In the genomic region with DNA sequence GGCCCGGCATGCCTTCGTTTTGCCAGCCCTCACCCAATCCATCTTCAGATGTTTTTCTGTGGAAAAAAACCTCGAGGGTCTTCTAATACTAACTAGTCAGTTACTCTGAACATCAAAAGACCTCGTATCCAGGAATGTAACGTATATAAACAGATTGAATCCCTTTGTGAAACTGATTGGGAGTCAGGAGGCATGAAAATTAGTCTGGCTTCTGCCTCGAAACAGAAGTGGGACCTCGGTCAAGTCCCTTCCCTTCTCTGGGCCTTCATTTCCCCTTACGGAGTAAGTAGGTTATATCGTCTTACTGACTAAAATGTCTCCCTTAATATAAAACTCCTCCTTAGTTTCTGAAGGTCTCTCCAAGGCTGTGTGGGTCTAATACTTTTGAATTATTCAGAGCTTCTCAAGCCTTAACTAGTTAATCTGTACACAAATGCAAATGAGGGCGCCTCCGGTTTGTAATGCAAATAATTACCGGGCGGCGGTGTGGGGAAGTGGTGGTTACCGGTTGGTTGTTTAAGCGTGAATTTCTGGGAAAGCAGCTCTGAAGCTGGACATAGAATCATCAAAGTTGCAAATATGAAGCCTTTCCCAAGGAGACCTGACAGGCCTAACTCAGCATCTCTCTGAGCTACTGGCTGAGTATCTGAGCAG, we compare ENCODE assay signal across 10 cellular contexts. TPM values are rescaled to one million over a fixed set of nuclear protein-coding genes. Genes with fewer than 3 reads are reported as not detected.
DNase-seq lines count a peak whose midpoint lies in the region; ATAC-seq and TF ChIP-seq lines count a peak whose summit lies in the region.
"Had no signal": no experiment of that assay in that cellular context is flagged by ENCODE, and none has a peak within 500 bp of the region (broad histone marks: within the 10 kb centered on the region; RNA-seq: fewer than 3 reads in every experiment).

No MANE protein-coding gene starts in this region.

- TF ChIP-seq CTCF in OCI-LY3 (IDR thresholded peaks at IDR 0.05; ENCODE audit: low read depth, low read length) (no peak), SK-N-SH (IDR thresholded peaks at IDR 0.05) (no peak)

- CTCF ChIA-PET in SK-N-SH (lab: Yijun Ruan, JAX), result interaction anchor here (2.1 to 2.8 kb wide), 2 partner anchors 8 to 112 kb away, joined by 7 to 17 read pairs; no protein-coding TSS in a partner anchor

- no peaks in the 10 kb centered on the region for H3K27me3 Mint-ChIP-seq in stimulated activated memory B cell treated with anti-CD40 and anti-IgM and Interleukin-4, amounts not matched to agents 10 μg/mL and 1 μg/mL and 100 μg/mL, for 72 hours

- H3K9ac ChIP-seq in OCI-LY3 (ENCODE audit: low read length) (peak overlapping the region; percentile 63), SK-N-SH (no peak overlapping the region)

- peak overlapping the region; percentile 76 for H3K4me2 ChIP-seq in OCI-LY3 (ENCODE audit: low read length)
- no peak overlapping the region for H3K4me2 ChIP-seq in SK-N-SH

- TF ChIP-seq RAD21 in SK-N-SH (IDR thresholded peaks at IDR 0.05; ENCODE audit: low read length), result no peak

- TF ChIP-seq EP300 in SK-N-SH (IDR thresholded peaks at IDR 0.05; ENCODE audit: borderline replicate concordance in 1 of 2, low read depth in 1 of 2, low read length in 1 of 2), result no peak

- H3K4me1 Mint-ChIP-seq in stimulated activated memory B cell treated with anti-CD40 and anti-IgM and Interleukin-4, amounts not matched to agents 10 μg/mL and 1 μg/mL and 100 μg/mL, for 72 hours, result peaks cover 48% of the 10 kb centered on the region

- H3K27me3 ChIP-seq in OCI-LY3 (ENCODE audit: low read depth, low read length), result no peaks in the 10 kb centered on the region
- peaks cover 4% of the 10 kb centered on the region; the same call in 1 of the 2 replicates for H3K27me3 ChIP-seq in SK-N-SH (ENCODE audit: insufficient read depth)

- H3K27ac ChIP-seq in OCI-LY3 (ENCODE audit: low read length) (peak overlapping the region; percentile 93), SK-N-SH (ENCODE audit: low read depth in 2 of 2, low read length in 1 of 2) (no peak overlapping the region)
- H3K27ac ChIP-seq: 22Rv1 had no signal

- DNase-seq in DMS 273 (lab: John Stamatoyannopoulos, UW; ENCODE audit: unreplicated experiment), result peak; percentile 56
- no peak for DNase-seq in DMS 273 treated with DMSO at 0.1 percent for 48 hours (lab: John Stamatoyannopoulos, UW)
- DNase-seq in iPS-NIHi11 (ENCODE audit: low spot score), result no peak
- DNase-seq in SK-N-SH, result no peak
- no peak for DNase-seq in stimulated activated CD4-positive, alpha-beta T cell treated with anti-CD3 and anti-CD28 coated beads, Interleukin-4, amount 100 ng/mL, for 1 hour
- DNase-seq: HFFc6 had no signal

- H3K4me3 ChIP-seq in OCI-LY3 (ENCODE audit: low read length), result peak overlapping the region; percentile 61
- H3K4me3 ChIP-seq in SK-N-SH (ENCODE audit: low read depth in 2 of 2, low read length in 1 of 2), result no peak overlapping the region

- H3K79me2 ChIP-seq in OCI-LY3 (ENCODE audit: low read length) (no peaks in the 10 kb centered on the region), SK-N-SH (ENCODE audit: insufficient read depth) (no peaks in the 10 kb centered on the region)

- WGBS in SK-N-SH (ENCODE audit: low lambda C conversion rate), result 52% methylated on average over 16 of the region's 16 CpGs

- no peaks in the 10 kb centered on the region for H3K9me3 ChIP-seq in OCI-LY3 (ENCODE audit: insufficient read depth, low read length)
- no peaks in the 10 kb centered on the region for H3K9me3 ChIP-seq in SK-N-SH

- H3K36me3 ChIP-seq in OCI-LY3 (replicated peaks; ENCODE audit: low read depth, low read length), result peaks cover 6% of the 10 kb centered on the region
- no peaks in the 10 kb centered on the region for H3K36me3 ChIP-seq in SK-N-SH (replicated peaks in 1 of 2; ENCODE audit: control insufficient read depth in 1 of 2, insufficient read depth in 2 of 2, low read length in 1 of 2)

- H3K27ac Mint-ChIP-seq in stimulated activated memory B cell treated with anti-CD40 and anti-IgM and Interleukin-4, amounts not matched to agents 10 μg/mL and 1 μg/mL and 100 μg/mL, for 72 hours, result peak overlapping the region; percentile 86
- H3K27ac Mint-ChIP-seq: HFFc6 had no signal

- peaks cover 12% of the 10 kb centered on the region for H3K36me3 Mint-ChIP-seq in stimulated activated memory B cell treated with anti-CD40 and anti-IgM and Interleukin-4, amounts not matched to agents 10 μg/mL and 1 μg/mL and 100 μg/mL, for 72 hours

- no peak overlapping the region for H2AFZ ChIP-seq in OCI-LY3 (ENCODE audit: low read depth, low read length)
- H2AFZ ChIP-seq in SK-N-SH (ENCODE audit: low read depth), result no peak overlapping the region

- no peaks in the 10 kb centered on the region for H3K9me3 Mint-ChIP-seq in stimulated activated memory B cell treated with anti-CD40 and anti-IgM and Interleukin-4, amounts not matched to agents 10 μg/mL and 1 μg/mL and 100 μg/mL, for 72 hours
- H3K9me3 Mint-ChIP-seq: HFFc6 had no signal

- no peaks in the 10 kb centered on the region for H3F3A ChIP-seq in SK-N-SH (replicated peaks; ENCODE audit: insufficient read depth)

- no peaks in the 10 kb centered on the region for H3K9me2 ChIP-seq in SK-N-SH

- H4K20me1 ChIP-seq in OCI-LY3 (ENCODE audit: insufficient read depth, low read length) (no peaks in the 10 kb centered on the region), SK-N-SH (ENCODE audit: insufficient read depth) (no peaks in the 10 kb centered on the region)

- ATAC-seq in HG02870 (IDR thresholded peaks at IDR 0.05; ENCODE audit: unreplicated experiment), result peak; percentile 62
- ATAC-seq in stimulated activated memory B cell treated with anti-CD40 and anti-IgM and Interleukin-4, amounts not matched to agents 10 μg/mL and 1 μg/mL and 100 μg/mL, for 72 hours, result peak; percentile 65

- H3K4me3 Mint-ChIP-seq in stimulated activated memory B cell treated with anti-CD40 and anti-IgM and Interleukin-4, amounts not matched to agents 10 μg/mL and 1 μg/mL and 100 μg/mL, for 72 hours, result peak overlapping the region; percentile 54
- H3K4me3 Mint-ChIP-seq: HFFc6 had no signal

- POLR2A ChIA-PET in SK-N-SH (lab: Yijun Ruan, JAX), result interaction anchor here (0.6 kb wide), 2 partner anchors 10 to 11 kb away, joined by 3 read pairs; no protein-coding TSS in a partner anchor

- peaks cover 48% of the 10 kb centered on the region for H3K4me1 ChIP-seq in OCI-LY3 (ENCODE audit: low read length)
- H3K4me1 ChIP-seq in SK-N-SH (ENCODE audit: control insufficient read depth in 1 of 2, insufficient read depth in 2 of 2, low read depth in 1 of 2, low read length in 1 of 2), result no peaks in the 10 kb centered on the region

TF ChIP-seq in SK-N-SH, 30 proteins besides CTCF, POLR2A, EP300 and RAD21:
- TF ChIP-seq FOXM1 (IDR thresholded peaks at IDR 0.05; ENCODE audit: low read depth) (no peak), NRF1 (IDR thresholded peaks at IDR 0.05; ENCODE audit: low read depth, low read length) (no peak), POLR2AphosphoS5 (IDR thresholded peaks at IDR 0.05; ENCODE audit: low read depth, low read length) (no peak)
- TF ChIP-seq, protein P1, sequence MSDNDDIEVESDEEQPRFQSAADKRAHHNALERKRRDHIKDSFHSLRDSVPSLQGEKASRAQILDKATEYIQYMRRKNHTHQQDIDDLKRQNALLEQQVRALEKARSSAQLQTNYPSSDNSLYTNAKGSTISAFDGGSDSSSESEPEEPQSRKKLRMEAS (IDR thresholded peaks at IDR 0.05; ENCODE audit: low read depth), result no peak

RNA-seq across cellular contexts. Expression of a gene that starts 11.4 kb away (rescaled TPM):
- 3.2 and 3.7 TPM in 2 replicates for polyA plus RNA-seq in SK-N-SH (2012; rRNA removed)
- polyA plus RNA-seq in SK-N-SH (2012; cell fraction: cytosol; rRNA removed), result 4.8 and 5.3 TPM in 2 replicates
- polyA plus RNA-seq in SK-N-SH (2012; cell fraction: nucleus; rRNA removed), result 3.6 and 6.6 TPM in 2 replicates

RNA-seq across cellular contexts. Expression of a gene that starts 43.3 kb away (rescaled TPM):
- 34.2 and 38.4 TPM in 2 replicates for polyA plus RNA-seq in SK-N-SH (2012; rRNA removed)
- polyA plus RNA-seq in SK-N-SH (2012; cell fraction: cytosol; rRNA removed), result 48.0 and 56.2 TPM in 2 replicates
- polyA plus RNA-seq in SK-N-SH (2012; cell fraction: nucleus; rRNA removed), result 31.4 and 48.2 TPM in 2 replicates

RNA-seq across cellular contexts. Expression of a gene that starts 52.4 kb away (rescaled TPM):
- polyA plus RNA-seq in SK-N-SH (2012; rRNA removed), result 19.2 and 22.9 TPM in 2 replicates
- 24.4 and 28.7 TPM in 2 replicates for polyA plus RNA-seq in SK-N-SH (2012; cell fraction: cytosol; rRNA removed)
- polyA plus RNA-seq in SK-N-SH (2012; cell fraction: nucleus; rRNA removed), result 20.7 and 24.1 TPM in 2 replicates
